24 cellular contexts compared by ENCODE assay signal in the genomic region with DNA sequence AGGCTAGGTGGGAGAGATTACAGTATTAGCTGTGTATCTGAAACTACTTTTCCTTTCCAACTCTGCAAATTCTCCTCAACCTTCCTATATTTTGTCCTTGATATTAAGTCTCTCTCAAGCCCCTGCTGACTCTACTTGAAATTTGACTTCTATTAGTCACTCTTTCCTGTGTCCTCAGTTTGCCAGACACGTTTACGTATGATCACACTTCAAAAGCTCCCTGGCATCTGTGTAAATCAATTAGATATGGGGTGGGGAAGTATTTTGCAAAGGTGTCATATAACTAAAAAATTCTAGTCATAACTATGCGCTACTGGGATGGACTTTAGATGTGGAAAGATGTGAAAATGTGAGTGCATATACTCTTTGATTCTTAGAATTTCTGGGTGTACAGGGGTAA.
"Had no signal": no experiment of that assay in that cellular context is flagged by ENCODE, and none has a peak within 500 bp of the region (broad histone marks: within the 10 kb centered on the region; RNA-seq: fewer than 3 reads in every experiment).

No MANE protein-coding gene starts in this region.

- H3K36me3 ChIP-seq: left ventricle myocardium inferior, ovary, right atrium auricular region, right lobe of liver, suprapubic skin, thoracic aorta, tibial artery, uterus had no signal

- H3K4me3 Mint-ChIP-seq: immature natural killer cell; mesothelial cell of epicardium; naive thymus-derived CD4-positive, alpha-beta T cell; natural killer cell treated with Interleukin-12 subunit alpha and Interleukin-12 subunit beta and Interleukin-15 and Interleukin-18, amount 100 ng/mL, for 72 hours; stimulated activated naive CD8-positive, alpha-beta T cell treated with anti-CD3 and anti-CD28 coated beads, Interleukin-15, Interleukin-2, amounts not matched to agents 100 ng/mL and 50 ng/mL, for 24 hours had no signal

- DNase-seq: hypothalamus; immature natural killer cell; islet precursor cell; left ventricle myocardium inferior; mesendoderm; mucosa of descending colon; naive thymus-derived CD4-positive, alpha-beta T cell; ovary; right lobe of liver; stimulated activated CD4-positive, alpha-beta T cell treated with anti-CD3 and anti-CD28 coated beads, Interleukin-12 subunit alpha, Interleukin-12 subunit beta, amount 100 ng/mL, for 4 hours; stimulated activated CD4-positive, alpha-beta T cell treated with anti-CD3 and anti-CD28 coated beads, Interleukin-15, amount 100 ng/mL, for 24 hours; stimulated activated CD4-positive, alpha-beta T cell treated with anti-CD3 and anti-CD28 coated beads, Interleukin-2, amount 100 ng/mL, for 24 hours; stimulated activated CD4-positive, alpha-beta T cell treated with anti-CD3 and anti-CD28 coated beads, Interleukin-4, amount 100 ng/mL, for 1 hour; stimulated activated naive CD4-positive, alpha-beta T cell; tibial artery; uterus had no signal

- H3K4me1 ChIP-seq: right lobe of liver, suprapubic skin, tibial artery, uterus had no signal

- H3K9me3 ChIP-seq: left ventricle myocardium inferior, mucosa of descending colon, ovary, right atrium auricular region, right lobe of liver, suprapubic skin, thoracic aorta, tibial artery, uterus had no signal

- H3K36me3 Mint-ChIP-seq: immature natural killer cell; mesothelial cell of epicardium; naive thymus-derived CD4-positive, alpha-beta T cell; natural killer cell treated with Interleukin-12 subunit alpha and Interleukin-12 subunit beta and Interleukin-15 and Interleukin-18, amount 100 ng/mL, for 72 hours had no signal

- H3K4me1 Mint-ChIP-seq: immature natural killer cell; mesothelial cell of epicardium; naive thymus-derived CD4-positive, alpha-beta T cell had no signal

- H3K27me3 ChIP-seq: ovary, right atrium auricular region, right lobe of liver, suprapubic skin, tibial artery, uterus had no signal

- H3K9me3 Mint-ChIP-seq: mesothelial cell of epicardium; stimulated activated naive CD8-positive, alpha-beta T cell treated with anti-CD3 and anti-CD28 coated beads, Interleukin-15, Interleukin-2, amounts not matched to agents 100 ng/mL and 50 ng/mL, for 24 hours had no signal

- H3K27ac Mint-ChIP-seq: immature natural killer cell; mesothelial cell of epicardium; naive thymus-derived CD4-positive, alpha-beta T cell; natural killer cell treated with Interleukin-12 subunit alpha and Interleukin-12 subunit beta and Interleukin-15 and Interleukin-18, amount 100 ng/mL, for 72 hours; progenitor cell of endocrine pancreas; stimulated activated naive CD8-positive, alpha-beta T cell treated with anti-CD3 and anti-CD28 coated beads, Interleukin-15, Interleukin-2, amounts not matched to agents 100 ng/mL and 50 ng/mL, for 24 hours had no signal

- H3K4me3 ChIP-seq: left ventricle myocardium inferior, lung, mucosa of descending colon, ovary, right atrium auricular region, right lobe of liver, suprapubic skin, thoracic aorta, tibial artery, uterus had no signal

- H3K27me3 Mint-ChIP-seq: naive thymus-derived CD4-positive, alpha-beta T cell; natural killer cell treated with Interleukin-12 subunit alpha and Interleukin-12 subunit beta and Interleukin-15 and Interleukin-18, amount 100 ng/mL, for 72 hours; progenitor cell of endocrine pancreas; stimulated activated naive CD8-positive, alpha-beta T cell treated with anti-CD3 and anti-CD28 coated beads, Interleukin-15, Interleukin-2, amounts not matched to agents 100 ng/mL and 50 ng/mL, for 24 hours had no signal

- H3K27ac ChIP-seq: left ventricle myocardium inferior, ovary, right atrium auricular region, right lobe of liver, suprapubic skin, thoracic aorta, tibial artery, uterus had no signal
